27 cellular contexts compared by ENCODE assay signal in genomic region chr11:33185756-33186155, GRCh38.
"Had no signal": no experiment of that assay in that cellular context is flagged by ENCODE, and none has a peak within 500 bp of the region (broad histone marks: within the 10 kb centered on the region; RNA-seq: fewer than 3 reads in every experiment).

No MANE protein-coding gene starts in this region.

- DNase-seq: cortex of kidney; effector memory CD8-positive, alpha-beta T cell; erythroblast; esophagus squamous epithelium; foreskin melanocyte; head of caudate nucleus; kidney; mesenchymal stem cell; mucosa of descending colon; naive thymus-derived CD8-positive, alpha-beta T cell; occipital lobe; ovary; posterior cingulate gyrus; psoas muscle; right cardiac atrium; sigmoid colon; small intestine; stimulated activated CD4-positive, alpha-beta T cell treated with anti-CD3 and anti-CD28 coated beads, Interleukin-15, amount 100 ng/mL, for 24 hours; stimulated activated CD4-positive, alpha-beta T cell treated with anti-CD3 and anti-CD28 coated beads, Interleukin-2, amount 100 ng/mL, for 48 hours; stimulated activated naive B cell treated with anti-CD40 and anti-IgM and Interleukin-4, amounts not matched to agents 10 μg/mL and 1 μg/mL and 100 μg/mL, for 72 hours; upper lobe of left lung had no signal

- H3K36me3 Mint-ChIP-seq: mesothelial cell of epicardium had no signal

- H3K27ac Mint-ChIP-seq: effector memory CD8-positive, alpha-beta T cell; mesothelial cell of epicardium; naive thymus-derived CD8-positive, alpha-beta T cell; stimulated activated naive B cell treated with anti-CD40 and anti-IgM and Interleukin-4, amounts not matched to agents 10 μg/mL and 1 μg/mL and 100 μg/mL, for 72 hours; stimulated activated naive CD8-positive, alpha-beta T cell treated with anti-CD3 and anti-CD28 coated beads, Interleukin-15, Interleukin-2, amounts not matched to agents 100 ng/mL and 50 ng/mL, for 24 hours had no signal

- H3K9me3 Mint-ChIP-seq: effector memory CD8-positive, alpha-beta T cell; mesothelial cell of epicardium; naive thymus-derived CD8-positive, alpha-beta T cell; stimulated activated naive B cell treated with anti-CD40 and anti-IgM and Interleukin-4, amounts not matched to agents 10 μg/mL and 1 μg/mL and 100 μg/mL, for 72 hours; stimulated activated naive CD8-positive, alpha-beta T cell treated with anti-CD3 and anti-CD28 coated beads, Interleukin-15, Interleukin-2, amounts not matched to agents 100 ng/mL and 50 ng/mL, for 24 hours had no signal

- H3K9me3 ChIP-seq: esophagus squamous epithelium, mucosa of descending colon, ovary, psoas muscle, sigmoid colon, thoracic aorta, tibial nerve, upper lobe of left lung had no signal

- H3K4me1 Mint-ChIP-seq: stimulated activated naive B cell treated with anti-CD40 and anti-IgM and Interleukin-4, amounts not matched to agents 10 μg/mL and 1 μg/mL and 100 μg/mL, for 72 hours had no signal

- H3K4me3 ChIP-seq: esophagus squamous epithelium, hepatocyte, mucosa of descending colon, ovary, psoas muscle, sigmoid colon, thoracic aorta, tibial nerve, upper lobe of left lung had no signal

- ATAC-seq: effector memory CD8-positive, alpha-beta T cell; left lobe of liver; mucosa of descending colon; naive thymus-derived CD8-positive, alpha-beta T cell; psoas muscle; right cardiac atrium; stimulated activated naive B cell treated with anti-CD40 and anti-IgM and Interleukin-4, amounts not matched to agents 10 μg/mL and 1 μg/mL and 100 μg/mL, for 72 hours had no signal

- H3K27ac ChIP-seq: esophagus squamous epithelium, hepatocyte, ovary, psoas muscle, sigmoid colon, thoracic aorta, tibial nerve, upper lobe of left lung had no signal

- H3K4me3 Mint-ChIP-seq: effector memory CD8-positive, alpha-beta T cell; mesothelial cell of epicardium; naive thymus-derived CD8-positive, alpha-beta T cell; stimulated activated naive B cell treated with anti-CD40 and anti-IgM and Interleukin-4, amounts not matched to agents 10 μg/mL and 1 μg/mL and 100 μg/mL, for 72 hours; stimulated activated naive CD8-positive, alpha-beta T cell treated with anti-CD3 and anti-CD28 coated beads, Interleukin-15, Interleukin-2, amounts not matched to agents 100 ng/mL and 50 ng/mL, for 24 hours had no signal

- H3K27me3 ChIP-seq: esophagus squamous epithelium, hepatocyte, ovary, sigmoid colon, tibial nerve, upper lobe of left lung had no signal

- H3K36me3 ChIP-seq: esophagus squamous epithelium, ovary, sigmoid colon, thoracic aorta, tibial nerve, upper lobe of left lung had no signal

- H3K27me3 Mint-ChIP-seq: effector memory CD8-positive, alpha-beta T cell; stimulated activated naive B cell treated with anti-CD40 and anti-IgM and Interleukin-4, amounts not matched to agents 10 μg/mL and 1 μg/mL and 100 μg/mL, for 72 hours; stimulated activated naive CD8-positive, alpha-beta T cell treated with anti-CD3 and anti-CD28 coated beads, Interleukin-15, Interleukin-2, amounts not matched to agents 100 ng/mL and 50 ng/mL, for 24 hours had no signal

- H3K4me1 ChIP-seq: esophagus squamous epithelium, psoas muscle, sigmoid colon, tibial nerve, upper lobe of left lung had no signal
